In the genomic region with DNA sequence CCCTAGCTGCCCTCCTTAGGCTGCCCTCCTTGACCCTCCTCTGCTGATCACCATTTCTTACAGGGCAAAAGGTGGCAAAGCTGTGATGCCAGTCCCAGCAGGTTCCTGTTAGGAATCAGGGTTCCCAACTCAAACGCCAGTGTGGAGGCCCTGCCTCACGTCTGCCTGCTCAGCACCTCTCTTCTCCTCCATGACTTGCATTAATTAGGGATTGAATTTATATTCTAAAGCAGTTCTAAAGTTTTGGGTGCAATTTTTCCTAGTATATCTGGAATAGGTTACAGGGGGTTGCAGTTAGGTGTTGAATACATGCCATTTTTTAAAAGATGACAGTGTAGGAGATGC, we compare ENCODE assay signal across 1 cellular context.
TF ChIP-seq lines count a peak whose summit lies in the region.

No MANE protein-coding gene starts in this region.

TF ChIP-seq in IMR-90, 13 proteins besides CTCF, POLR2A, EP300 and RAD21:
- TF ChIP-seq SMC3 (IDR thresholded peaks at IDR 0.05; ENCODE audit: low read depth, low read length) (no peak), NFE2L2 (IDR thresholded peaks at IDR 0.05; ENCODE audit: low read depth, low read length) (0 out of 2 replicates have a peak, but pooled peaks have one; percentile 20)
